In the genomic region with DNA sequence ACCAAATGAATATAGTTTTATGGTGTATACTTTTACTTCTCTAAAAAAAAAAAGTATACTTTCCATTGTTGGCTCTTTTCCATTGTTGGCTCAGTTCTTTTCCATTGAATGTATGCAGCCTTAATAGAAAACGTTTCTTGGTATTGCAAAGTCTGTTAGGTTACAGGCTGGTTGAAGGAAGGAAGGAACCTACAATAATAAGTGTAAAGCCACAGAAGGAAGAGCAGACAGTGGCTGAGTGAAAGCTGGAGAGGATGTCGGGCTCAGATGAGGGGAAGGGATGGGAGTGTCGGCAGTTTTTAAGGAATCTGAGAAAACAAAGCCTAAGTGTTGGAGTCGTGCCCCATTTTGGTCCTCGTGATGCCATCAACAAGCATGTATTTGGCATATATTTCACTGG, we compare ENCODE assay signal across 15 cellular contexts. TPM values are rescaled to one million over a fixed set of nuclear protein-coding genes. Genes with fewer than 3 reads are reported as not detected.
A peak's percentile ranks its signal among the peaks of the same experiment; 100 is the strongest.
DNase-seq lines count a peak whose midpoint lies in the region; ATAC-seq and TF ChIP-seq lines count a peak whose summit lies in the region.
"Had no signal": no experiment of that assay in that cellular context is flagged by ENCODE, and none has a peak within 500 bp of the region (broad histone marks: within the 10 kb centered on the region; RNA-seq: fewer than 3 reads in every experiment).

No MANE protein-coding gene starts in this region.

- no peak for DNase-seq in HFFc6
- no peak for DNase-seq in breast epithelium (ENCODE audit: low spot score in 2 of 2)
- DNase-seq in activated CD4-positive, alpha-beta T cell treated with anti-CD3 and anti-CD28 coated beads for 1 hour: no peak
- no peak for DNase-seq in germinal center (ENCODE audit: low spot score)
- DNase-seq: activated effector memory CD4-positive, alpha-beta T cell treated with anti-CD3 and anti-CD28 coated beads, Interleukin-2, amount 50 U/mL, for 16 hours; Caco-2; naive thymus-derived CD8-positive, alpha-beta T cell; stimulated activated naive CD8-positive, alpha-beta T cell treated with anti-CD3 and anti-CD28 coated beads, Interleukin-15, amount 100 ng/mL, for 72 hours had no signal

- H3K27ac Mint-ChIP-seq in HFFc6: peak overlapping the region; percentile 17; the same call in 1 of the 2 replicates
- H3K27ac Mint-ChIP-seq: progenitor cell of endocrine pancreas; stimulated activated naive CD8-positive, alpha-beta T cell treated with anti-CD3 and anti-CD28 coated beads, Interleukin-15, amount 100 ng/mL, for 72 hours; T-helper 1 cell treated with Interleukin-12 subunit alpha and Interleukin-12 subunit beta and Interleukin-4 antibody, amounts not matched to agents 30 μg/mL and 1 μg/mL, for 36 hours had no signal

- H3K36me3 Mint-ChIP-seq in HFFc6 (ENCODE audit: low read depth): peaks cover 27% of the 10 kb centered on the region

- H3K4me3 ChIP-seq in breast epithelium (no peak overlapping the region), muscle layer of colon (ENCODE audit: low read depth in 1 of 2, low read length in 2 of 2) (no peak overlapping the region), stomach smooth muscle (ENCODE audit: low read length in 2 of 2) (peak overlapping the region in 1 of 2 donors; percentile 29)

- H3K27me3 ChIP-seq in breast epithelium (no peaks in the 10 kb centered on the region), muscle layer of colon (ENCODE audit: control insufficient read depth in 1 of 2, insufficient read depth in 2 of 2, low read length in 2 of 2) (no peaks in the 10 kb centered on the region), stomach smooth muscle (ENCODE audit: control insufficient read depth in 1 of 2, insufficient read depth in 2 of 2, low read length in 2 of 2) (no peaks in the 10 kb centered on the region)
- H3K27me3 ChIP-seq: foreskin keratinocyte had no signal

- H3K4me1 ChIP-seq in breast epithelium (peaks cover 0 to 7% of the 10 kb centered on the region in 2 donors), muscle layer of colon (ENCODE audit: insufficient read depth, low read length) (peaks cover 33% of the 10 kb centered on the region), stomach smooth muscle (ENCODE audit: control insufficient read depth, insufficient read depth, low read length) (peaks cover 17% of the 10 kb centered on the region)
- H3K4me1 ChIP-seq: Caco-2 had no signal

- ATAC-seq in HG02763 (IDR thresholded peaks at IDR 0.05; ENCODE audit: unreplicated experiment): no peak
- ATAC-seq in GM21528 (IDR thresholded peaks at IDR 0.05; ENCODE audit: low FRiP score, unreplicated experiment): no peak
- ATAC-seq: naive thymus-derived CD8-positive, alpha-beta T cell; stimulated activated naive CD8-positive, alpha-beta T cell treated with anti-CD3 and anti-CD28 coated beads, Interleukin-15, amount 100 ng/mL, for 72 hours had no signal

- no peak overlapping the region for H3K4me3 Mint-ChIP-seq in HFFc6
- H3K4me3 Mint-ChIP-seq: naive thymus-derived CD8-positive, alpha-beta T cell; stimulated activated naive CD8-positive, alpha-beta T cell treated with anti-CD3 and anti-CD28 coated beads, Interleukin-15, amount 100 ng/mL, for 72 hours; T-helper 1 cell treated with Interleukin-12 subunit alpha and Interleukin-12 subunit beta and Interleukin-4 antibody, amounts not matched to agents 30 μg/mL and 1 μg/mL, for 36 hours had no signal

- no peaks in the 10 kb centered on the region for H3K27me3 Mint-ChIP-seq in HFFc6 (ENCODE audit: insufficient read depth)
- H3K27me3 Mint-ChIP-seq: naive thymus-derived CD8-positive, alpha-beta T cell; progenitor cell of endocrine pancreas; stimulated activated naive CD8-positive, alpha-beta T cell treated with anti-CD3 and anti-CD28 coated beads, Interleukin-15, amount 100 ng/mL, for 72 hours had no signal

- no peak for TF ChIP-seq POLR2A in breast epithelium (IDR thresholded peaks at IDR 0.05)

- no peak for TF ChIP-seq CTCF in HFFc6 (IDR thresholded peaks at IDR 0.05)
- TF ChIP-seq CTCF in breast epithelium (IDR thresholded peaks at IDR 0.05): no peak

- intact Hi-C loops in breast epithelium (cut with DNase I; ENCODE audit: low total_unique reads): no loop called here

- H3K9ac ChIP-seq in muscle layer of colon (ENCODE audit: low read length): peak overlapping the region; percentile 29
- H3K9ac ChIP-seq in stomach smooth muscle (ENCODE audit: low read length in 2 of 2): peak overlapping the region; percentile 0 to 7

- H3K9me3 Mint-ChIP-seq in HFFc6: no peaks in the 10 kb centered on the region
- H3K9me3 Mint-ChIP-seq: naive thymus-derived CD8-positive, alpha-beta T cell; stimulated activated naive CD8-positive, alpha-beta T cell treated with anti-CD3 and anti-CD28 coated beads, Interleukin-15, amount 100 ng/mL, for 72 hours; T-helper 1 cell treated with Interleukin-12 subunit alpha and Interleukin-12 subunit beta and Interleukin-4 antibody, amounts not matched to agents 30 μg/mL and 1 μg/mL, for 36 hours had no signal

- H3K9me3 ChIP-seq in breast epithelium (no peaks in the 10 kb centered on the region), muscle layer of colon (ENCODE audit: low read length) (no peaks in the 10 kb centered on the region), stomach smooth muscle (ENCODE audit: control insufficient read depth in 2 of 2, low read length in 2 of 2) (no peaks in the 10 kb centered on the region)
- H3K9me3 ChIP-seq: Caco-2 had no signal

- peaks cover 64% of the 10 kb centered on the region for H3K4me1 Mint-ChIP-seq in HFFc6 (ENCODE audit: low read depth)
- H3K4me1 Mint-ChIP-seq: stimulated activated naive CD8-positive, alpha-beta T cell treated with anti-CD3 and anti-CD28 coated beads, Interleukin-15, amount 100 ng/mL, for 72 hours had no signal

- H3K36me3 ChIP-seq in breast epithelium (no peaks in the 10 kb centered on the region), muscle layer of colon (ENCODE audit: insufficient read depth, low read length) (peaks cover 49% of the 10 kb centered on the region), stomach smooth muscle (ENCODE audit: control insufficient read depth in 2 of 2, insufficient read depth in 2 of 2, low read length in 2 of 2) (peaks cover 20 to 27% of the 10 kb centered on the region in 2 donors)

- peak overlapping the region; percentile 46 to 62 for H3K27ac ChIP-seq in breast epithelium
- H3K27ac ChIP-seq in muscle layer of colon (ENCODE audit: low read depth, low read length): peak overlapping the region; percentile 66
- H3K27ac ChIP-seq in stomach smooth muscle (ENCODE audit: low read length): peak overlapping the region; percentile 65
- H3K27ac ChIP-seq: foreskin keratinocyte had no signal

RNA-seq across cellular contexts. Expression of a gene that starts 6.8 kb away (rescaled TPM):
- 100 to 1,000 TPM in 3 of 6 experiments, 10 to 100 TPM in 3; 86.8 to 107 (median 99.8) TPM for total RNA-seq in HFFc6 (2021; fragmentation: NEBNext Ultra II Directional; extraction: Animal tissue kit (Norgen Biotek cat#: 25700))
- total RNA-seq in breast epithelium: 100 to 1,000 TPM in 2 of 3 donors, 10 to 100 TPM in 1; 88.8 to 205 (median 103) TPM
